Comparison of ENCODE assay signal across 31 cellular contexts in genomic region chr2:73703675-73704074, GRCh38.
"Had no signal": no experiment of that assay in that cellular context is flagged by ENCODE, and none has a peak within 500 bp of the region (broad histone marks: within the 10 kb centered on the region; RNA-seq: fewer than 3 reads in every experiment).

No MANE protein-coding gene starts in this region.

- H3K27ac ChIP-seq: SJCRH30, SK-N-MC had no signal

- H3K9me3 ChIP-seq: MG63, SJCRH30 had no signal

- H3K36me3 ChIP-seq: MG63, SJCRH30 had no signal

- H3K27me3 ChIP-seq: MG63 had no signal

- ATAC-seq: activated CD4-positive, alpha-beta T cell treated with anti-CD3 and anti-CD28 coated beads for 36 hours; activated CD4-positive, CD25-positive, alpha-beta regulatory T cell treated with anti-CD3 and anti-CD28 coated beads, Interleukin-2, amount 50 U/mL, for 24 hours; activated naive CD8-positive, alpha-beta T cell treated with anti-CD3 and anti-CD28 coated beads, Interleukin-2, amount 50 U/mL, for 24 hours; activated T-cell treated with anti-CD3 and anti-CD28 coated beads, Interleukin-2, amount 50 U/mL, for 4 hours; Panc1; WTC11 had no signal

- H3K27me3 Mint-ChIP-seq: activated CD4-positive, alpha-beta T cell treated with anti-CD3 and anti-CD28 coated beads, Interleukin-2, amount 10 ng/mL, durations not matched to agents 7 days and 5 days had no signal

- DNase-seq: activated CD4-positive, alpha-beta memory T cell treated with anti-CD3 and anti-CD28 coated beads for 36 hours; activated CD4-positive, alpha-beta T cell treated with anti-CD3 and anti-CD28 coated beads for 36 hours; activated CD4-positive, alpha-beta T cell treated with anti-CD3 and anti-CD28 coated beads, Interleukin-2, amount 10 ng/mL, durations not matched to agents 7 days and 5 days; activated CD8-positive, alpha-beta memory T cell treated with anti-CD3 and anti-CD28 coated beads, Interleukin-2, amount 50 U/mL, for 4 hours; activated gamma-delta T cell treated with Interleukin-2 at 50 U/mL for 16 hours; activated naive CD4-positive, alpha-beta T cell treated with anti-CD3 and anti-CD28 coated beads for 36 hours; activated naive CD8-positive, alpha-beta T cell treated with anti-CD3 and anti-CD28 coated beads, Interleukin-2, amount 50 U/mL, for 24 hours; activated T-cell treated with anti-CD3 and anti-CD28 coated beads for 4 hours; activated T-cell treated with anti-CD3 and anti-CD28 coated beads, Interleukin-2, amount 50 U/mL, for 4 hours; anterior cingulate cortex; central memory CD4-positive, alpha-beta T cell; Karpas-422; MG63; NCI-H1048; NCI-H1436 treated with DMSO at 0.1 percent for 48 hours; NCI-H1694 treated with DMSO at 0.1 percent for 48 hours; NCI-H2029; NCI-H345; NCI-H524 treated with DMSO at 0.1 percent for 48 hours; SHP77; SJCRH30; T1000 had no signal

- H3K36me3 Mint-ChIP-seq: activated CD4-positive, alpha-beta memory T cell treated with anti-CD3 and anti-CD28 coated beads for 36 hours; activated naive CD8-positive, alpha-beta T cell; brain had no signal

- H3K4me1 Mint-ChIP-seq: activated CD4-positive, alpha-beta T cell treated with anti-CD3 and anti-CD28 coated beads for 36 hours; activated CD4-positive, alpha-beta T cell treated with anti-CD3 and anti-CD28 coated beads, Interleukin-2, amount 10 ng/mL, durations not matched to agents 7 days and 5 days; activated naive CD8-positive, alpha-beta T cell treated with anti-CD3 and anti-CD28 coated beads, Interleukin-2, amount 50 U/mL, for 24 hours; brain; WTC11 had no signal

- H3K4me3 ChIP-seq: MG63, SJCRH30, SK-N-MC had no signal

- FAIRE-seq: bronchial epithelial cell, TTC549 had no signal

- H3K27ac Mint-ChIP-seq: activated CD4-positive, alpha-beta memory T cell treated with anti-CD3 and anti-CD28 coated beads for 36 hours; activated CD4-positive, alpha-beta T cell treated with anti-CD3 and anti-CD28 coated beads for 36 hours; activated CD4-positive, alpha-beta T cell treated with anti-CD3 and anti-CD28 coated beads, Interleukin-2, amount 10 ng/mL, durations not matched to agents 7 days and 5 days; activated naive CD4-positive, alpha-beta T cell treated with anti-CD3 and anti-CD28 coated beads for 36 hours; activated naive CD8-positive, alpha-beta T cell; activated naive CD8-positive, alpha-beta T cell treated with anti-CD3 and anti-CD28 coated beads, Interleukin-2, amount 50 U/mL, for 24 hours; activated T-helper 1 cell treated with anti-CD3 and anti-CD28 coated beads, Interleukin-12 subunit alpha, Interleukin-12 subunit beta, Interleukin-2, Interleukin-4 antibody, amounts not matched to agents 30 ng/mL and 10 ng/mL and 1 ng/mL, durations not matched to agents 14 hours and 24 hours and 36 hours; brain; WTC11 had no signal

- H3K4me1 ChIP-seq: SJCRH30 had no signal

- H3K4me3 Mint-ChIP-seq: activated CD4-positive, alpha-beta memory T cell treated with anti-CD3 and anti-CD28 coated beads for 36 hours; activated CD4-positive, alpha-beta T cell treated with anti-CD3 and anti-CD28 coated beads for 36 hours; activated CD4-positive, alpha-beta T cell treated with anti-CD3 and anti-CD28 coated beads, Interleukin-2, amount 10 ng/mL, durations not matched to agents 7 days and 5 days; activated naive CD4-positive, alpha-beta T cell treated with anti-CD3 and anti-CD28 coated beads for 36 hours; activated naive CD8-positive, alpha-beta T cell; activated naive CD8-positive, alpha-beta T cell treated with anti-CD3 and anti-CD28 coated beads, Interleukin-2, amount 50 U/mL, for 24 hours; activated T-cell treated with anti-CD3 and anti-CD28 coated beads, Interleukin-2, amount 50 U/mL, for 4 hours; activated T-helper 1 cell treated with anti-CD3 and anti-CD28 coated beads, Interleukin-12 subunit alpha, Interleukin-12 subunit beta, Interleukin-2, Interleukin-4 antibody, amounts not matched to agents 30 ng/mL and 10 ng/mL and 1 ng/mL, durations not matched to agents 14 hours and 24 hours and 36 hours; brain; WTC11 had no signal

- H3K9me3 Mint-ChIP-seq: activated CD4-positive, alpha-beta memory T cell treated with anti-CD3 and anti-CD28 coated beads for 36 hours; activated naive CD4-positive, alpha-beta T cell treated with anti-CD3 and anti-CD28 coated beads for 36 hours; activated naive CD8-positive, alpha-beta T cell treated with anti-CD3 and anti-CD28 coated beads, Interleukin-2, amount 50 U/mL, for 24 hours; activated T-cell treated with anti-CD3 and anti-CD28 coated beads, Interleukin-2, amount 50 U/mL, for 4 hours; activated T-helper 1 cell treated with anti-CD3 and anti-CD28 coated beads, Interleukin-12 subunit alpha, Interleukin-12 subunit beta, Interleukin-2, Interleukin-4 antibody, amounts not matched to agents 30 ng/mL and 10 ng/mL and 1 ng/mL, durations not matched to agents 14 hours and 24 hours and 36 hours had no signal
